Comparison of ENCODE assay signal across 18 cellular contexts in the genomic region with DNA sequence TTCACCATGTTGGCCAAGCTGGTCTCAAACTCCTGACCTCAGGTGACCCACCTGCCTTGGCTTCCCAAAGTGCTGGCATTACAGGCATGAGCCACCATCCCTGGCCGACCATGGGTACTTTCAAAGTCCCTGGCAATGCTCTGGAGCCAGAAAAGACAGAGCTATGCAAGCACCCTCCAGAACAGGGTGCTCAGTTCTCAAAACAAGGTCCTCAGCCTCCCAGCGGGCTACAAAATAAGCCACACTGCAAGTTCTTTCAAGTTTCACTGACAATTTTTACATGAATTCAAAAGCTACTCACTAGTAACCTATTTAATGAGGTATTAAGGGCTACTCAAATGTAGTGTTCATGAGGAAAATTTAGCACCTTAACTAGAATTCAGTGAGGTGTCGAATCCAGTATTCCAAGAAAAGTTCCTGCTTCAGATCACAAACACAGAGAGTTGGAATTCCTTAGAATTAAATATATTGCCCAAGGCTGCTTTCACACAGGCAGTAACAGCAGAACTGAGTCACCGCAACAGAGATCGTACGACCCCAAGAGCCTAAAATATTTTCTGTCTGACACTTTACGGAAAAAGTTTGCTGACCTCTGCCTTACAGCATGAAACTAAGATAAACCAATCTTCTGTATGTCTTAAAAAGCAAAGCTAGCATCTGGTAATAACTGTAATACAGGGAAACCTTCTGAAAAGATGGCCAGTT.
DNase-seq lines count a peak whose midpoint lies in the region; ATAC-seq and TF ChIP-seq lines count a peak whose summit lies in the region.
"Had no signal": no experiment of that assay in that cellular context is flagged by ENCODE, and none has a peak within 500 bp of the region (broad histone marks: within the 10 kb centered on the region; RNA-seq: fewer than 3 reads in every experiment).

No MANE protein-coding gene starts in this region.

- no peaks in the 10 kb centered on the region for H3K9me3 Mint-ChIP-seq in HFFc6
- H3K9me3 Mint-ChIP-seq: CD8-positive, alpha-beta T cell; neural crest cell had no signal

- H3K4me1 Mint-ChIP-seq in HFFc6 (ENCODE audit: low read depth), result no peaks in the 10 kb centered on the region; the same call in none of the 2 replicates

- no peaks in the 10 kb centered on the region for H3K9me3 ChIP-seq in smooth muscle cell (replicated peaks; ENCODE audit: low read depth)
- no peaks in the 10 kb centered on the region for H3K9me3 ChIP-seq in psoas muscle
- H3K9me3 ChIP-seq: ascending aorta had no signal

- H3K79me2 ChIP-seq in smooth muscle cell (ENCODE audit: low read depth), result no peaks in the 10 kb centered on the region

- TF ChIP-seq CTCF in HFFc6 (IDR thresholded peaks at IDR 0.05) (no peak), fibroblast of villous mesenchyme (IDR thresholded peaks at IDR 0.05; ENCODE audit: insufficient read depth, low read depth, low read length) (no peak), smooth muscle cell (IDR thresholded peaks at IDR 0.05; ENCODE audit: borderline replicate concordance, insufficient read depth, poor library complexity, severe bottlenecking) (no peak), psoas muscle (IDR thresholded peaks at IDR 0.05) (no peak)

- H3F3A ChIP-seq in smooth muscle cell (ENCODE audit: low read depth), result peaks cover 63% of the 10 kb centered on the region

- no peaks in the 10 kb centered on the region for H4K20me1 ChIP-seq in smooth muscle cell (ENCODE audit: low read depth)

- H3K27me3 Mint-ChIP-seq in HFFc6 (ENCODE audit: insufficient read depth), result no peaks in the 10 kb centered on the region

- peak overlapping the region; percentile 44 for H3K4me2 ChIP-seq in smooth muscle cell

- DNase-seq in HFFc6, result peak; percentile 68
- DNase-seq in amniotic epithelial cell (ENCODE audit: low read depth), result peak; percentile 92
- peak; percentile 97 for DNase-seq in fibroblast of villous mesenchyme (ENCODE audit: low read depth)
- DNase-seq in smooth muscle cell (lab: John Stamatoyannopoulos, UW; ENCODE audit: unreplicated experiment), result no peak
- no peak for DNase-seq in MV-4-11 (lab: John Stamatoyannopoulos, UW)
- no peak for DNase-seq in psoas muscle
- DNase-seq: activated CD8-positive, alpha-beta memory T cell treated with anti-CD3 and anti-CD28 coated beads for 24 hours; activated effector memory CD4-positive, alpha-beta T cell treated with Interleukin-2 at 50 U/mL for 16 hours; CD8-positive, alpha-beta T cell; dermis blood vessel endothelial cell; NCI-H187 treated with DMSO at 0.1 percent for 48 hours; NCI-H524 treated with DMSO at 0.1 percent for 48 hours; right cardiac atrium had no signal

- H3K36me3 Mint-ChIP-seq in HFFc6 (ENCODE audit: low read depth), result no peaks in the 10 kb centered on the region
- H3K36me3 Mint-ChIP-seq: CD8-positive, alpha-beta T cell had no signal

- H3K36me3 ChIP-seq in smooth muscle cell (ENCODE audit: low read depth) (no peaks in the 10 kb centered on the region), psoas muscle (ENCODE audit: insufficient read depth in 1 of 2, low read depth in 1 of 2) (no peaks in the 10 kb centered on the region)
- H3K36me3 ChIP-seq: ascending aorta had no signal

- intact Hi-C loops in psoas muscle (cut with DNase I), result loop anchor here in 1 of 2 donors (5.0 kb wide), 1 partner anchor 39 kb away; no protein-coding TSS in a partner anchor

- no peak overlapping the region for H2AFZ ChIP-seq in smooth muscle cell (ENCODE audit: low read depth)

- H3K27ac ChIP-seq in smooth muscle cell (ENCODE audit: low read depth) (peak overlapping the region; percentile 96), psoas muscle (no peak overlapping the region)
- H3K27ac ChIP-seq: ascending aorta had no signal

- peaks cover 24% of the 10 kb centered on the region for H3K4me1 ChIP-seq in smooth muscle cell (ENCODE audit: low read depth)
- peaks cover 9% of the 10 kb centered on the region for H3K4me1 ChIP-seq in psoas muscle
- H3K4me1 ChIP-seq: ascending aorta had no signal

- H3K9ac ChIP-seq in smooth muscle cell (ENCODE audit: low read depth), result peak overlapping the region; percentile 86

- ATAC-seq in GM19467 (IDR thresholded peaks at IDR 0.05; ENCODE audit: unreplicated experiment) (no peak), psoas muscle (no peak)
- ATAC-seq: CD8-positive, alpha-beta T cell; esophagus mucosa; HCT116; right cardiac atrium had no signal

- WGBS in smooth muscle cell (ENCODE audit: low lambda C conversion rate), result 25% methylated on average over 7 of the region's 7 CpGs
- WGBS in psoas muscle, 3 donors, result 83 to 85% (median 84%) methylated on average over 7 of the region's 7 CpGs

- H3K27me3 ChIP-seq in smooth muscle cell (ENCODE audit: low read depth) (no peaks in the 10 kb centered on the region), psoas muscle (ENCODE audit: insufficient read depth in 3 of 3, low read length in 2 of 3) (no peaks in the 10 kb centered on the region)
- H3K27me3 ChIP-seq: ascending aorta had no signal

- H3K4me3 Mint-ChIP-seq in HFFc6, result peak overlapping the region; percentile 57
- H3K4me3 Mint-ChIP-seq: CD8-positive, alpha-beta T cell; neural crest cell had no signal

- H3K27ac Mint-ChIP-seq in HFFc6, result peak overlapping the region; percentile 72
- H3K27ac Mint-ChIP-seq: CD8-positive, alpha-beta T cell had no signal

- no peak overlapping the region for H3K4me3 ChIP-seq in fibroblast of villous mesenchyme (ENCODE audit: low read depth, low read length)
- H3K4me3 ChIP-seq in smooth muscle cell, result no peak overlapping the region
- no peak overlapping the region for H3K4me3 ChIP-seq in psoas muscle
- H3K4me3 ChIP-seq: ascending aorta had no signal

Comparison
In these comparisons a context has a peak if more than half of its experiments do, and no peak if none do; other contexts are left out.
1. DNase-seq: peak in HFFc6 (single experiment), amniotic epithelial cell (single experiment) and fibroblast of villous mesenchyme (single experiment); none in smooth muscle cell (single experiment), MV-4-11 (single experiment) and psoas muscle (0 of 2).